Comparison of ENCODE assay signal across 1 cellular context in the genomic region with DNA sequence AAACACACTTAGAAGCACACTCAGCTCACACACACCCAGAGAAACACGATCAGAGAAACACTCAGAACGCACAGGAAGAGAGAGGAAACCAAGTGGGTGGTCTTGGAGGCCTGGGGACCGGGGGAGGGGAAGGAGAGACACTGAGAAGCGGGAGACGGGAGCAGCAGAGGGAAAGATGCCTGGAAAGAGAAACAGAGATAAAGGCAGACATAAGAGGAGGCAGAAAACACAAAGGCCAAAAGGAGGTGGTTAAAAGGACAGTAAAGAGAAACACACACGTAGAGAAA.
TF ChIP-seq lines count a peak whose summit lies in the region.

No MANE protein-coding gene starts in this region.

TF ChIP-seq in HepG2, 621 proteins besides CTCF, POLR2A, EP300 and RAD21 (continued from another document):
- TF ChIP-seq POGK (CRISPR knock-in tag; conservative IDR thresholded peaks at IDR 0.05) (no peak), SOX5 (CRISPR knock-in tag; IDR thresholded peaks at IDR 0.05; ENCODE audit: borderline replicate concordance) (no peak), CBFB (CRISPR knock-in tag; IDR thresholded peaks at IDR 0.05) (no peak), GMEB2 (CRISPR knock-in tag; IDR thresholded peaks at IDR 0.05; ENCODE audit: low read depth) (no peak), FOXA3 (CRISPR knock-in tag; IDR thresholded peaks at IDR 0.05) (no peak), ZNF792 (CRISPR knock-in tag; IDR thresholded peaks at IDR 0.05) (no peak), U2AF1 (optimal IDR thresholded peaks at IDR 0.05; ENCODE audit: low read depth, low read length) (no peak), ZSCAN31 (CRISPR knock-in tag; IDR thresholded peaks at IDR 0.05; ENCODE audit: low read depth) (no peak), MAFG (CRISPR knock-in tag; IDR thresholded peaks at IDR 0.05) (no peak), ATAD3A (CRISPR knock-in tag; IDR thresholded peaks at IDR 0.05) (no peak), ZNF546 (CRISPR knock-in tag; conservative IDR thresholded peaks at IDR 0.05) (no peak), ZBTB8A (CRISPR knock-in tag; IDR thresholded peaks at IDR 0.05; ENCODE audit: borderline replicate concordance, low read depth) (no peak), WIZ (CRISPR knock-in tag; IDR thresholded peaks at IDR 0.05) (no peak), CCAR2 (optimal IDR thresholded peaks at IDR 0.05; ENCODE audit: low read depth, low read length) (no peak), RXRB (CRISPR knock-in tag; IDR thresholded peaks at IDR 0.05; ENCODE audit: borderline replicate concordance) (no peak), TAF1 (CRISPR knock-in tag; IDR thresholded peaks at IDR 0.05) (no peak), MBNL3 (CRISPR knock-in tag; conservative IDR thresholded peaks at IDR 0.05) (no peak), ZNF614 (CRISPR knock-in tag; IDR thresholded peaks at IDR 0.05; ENCODE audit: borderline replicate concordance) (no peak)
